8 cellular contexts compared by ENCODE assay signal in the genomic region with DNA sequence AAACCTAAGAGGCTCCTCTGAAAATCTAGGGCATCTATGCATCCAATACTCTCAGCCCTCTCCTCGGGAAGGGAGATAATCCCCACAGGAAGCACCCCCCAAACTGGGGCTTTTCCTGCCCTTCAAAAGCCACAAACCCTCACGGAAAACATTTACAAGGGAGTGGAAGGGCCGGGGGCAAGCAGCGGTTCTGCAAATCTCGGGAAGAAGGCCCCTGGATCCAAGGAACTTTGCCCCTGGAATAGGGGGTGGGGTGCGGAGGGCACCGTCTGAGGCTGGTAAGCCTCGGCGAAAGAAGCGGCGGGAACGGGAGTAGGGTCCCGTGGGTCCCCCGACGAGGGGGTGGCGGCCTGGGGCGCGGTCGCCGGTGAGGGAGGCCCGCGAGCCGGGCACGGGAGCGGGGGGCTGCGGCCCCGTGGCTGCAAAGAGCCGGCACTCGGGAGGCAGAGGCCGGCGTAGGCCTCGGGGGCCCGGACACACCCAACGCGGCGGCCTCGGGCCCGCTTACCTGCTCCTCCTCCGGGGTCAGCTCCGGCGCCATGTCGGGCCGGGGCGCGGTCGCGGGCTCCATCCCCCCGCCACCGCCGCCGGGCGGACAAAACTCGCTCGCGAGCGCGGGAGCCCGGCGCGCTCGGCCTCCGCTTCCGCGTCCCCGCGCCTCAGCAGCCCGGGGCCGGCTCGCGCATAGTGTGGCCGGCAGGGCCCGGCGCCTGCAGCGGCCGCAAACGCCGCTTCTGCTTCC. TPM values are rescaled to one million over a fixed set of nuclear protein-coding genes. Genes with fewer than 3 reads are reported as not detected.
DNase-seq lines count a peak whose midpoint lies in the region; ATAC-seq and TF ChIP-seq lines count a peak whose summit lies in the region.

No MANE protein-coding gene starts in this region.

- H3K4me2 ChIP-seq in fibroblast of lung (ENCODE audit: extremely low read depth, insufficient read depth, low read length): peak overlapping the region; percentile 77

- peak overlapping the region; percentile 80 for H3K9ac ChIP-seq in fibroblast of lung (ENCODE audit: insufficient read depth, low read length)

- peaks cover 20% of the 10 kb centered on the region for H3K4me1 Mint-ChIP-seq in activated T-cell treated with anti-CD3 and anti-CD28 coated beads, Interleukin-2, amount 50 U/mL, for 4 hours (ENCODE audit: low read depth)
- peaks cover 29% of the 10 kb centered on the region for H3K4me1 Mint-ChIP-seq in neural crest cell

- peaks cover 5% of the 10 kb centered on the region for H3K4me1 ChIP-seq in fibroblast of lung (ENCODE audit: control insufficient read depth, extremely low read depth, insufficient read depth, low read length)

- no peaks in the 10 kb centered on the region for H3K36me3 ChIP-seq in fibroblast of lung (ENCODE audit: control insufficient read depth, insufficient read depth, low read length)

- H3K27ac ChIP-seq in fibroblast of lung (ENCODE audit: insufficient read depth, low read length): peak overlapping the region; percentile 68

- ATAC-seq in GM18502 (IDR thresholded peaks at IDR 0.05; ENCODE audit: poor library complexity, unreplicated experiment): peak; percentile 58
- ATAC-seq in activated T-cell treated with anti-CD3 and anti-CD28 coated beads, Interleukin-2, amount 50 U/mL, for 4 hours: peak; percentile 49 to 67
- no peak for ATAC-seq in GM18498 (IDR thresholded peaks at IDR 0.05; ENCODE audit: unreplicated experiment)

- H3K27ac Mint-ChIP-seq in neural crest cell (ENCODE audit: unreplicated experiment): peak overlapping the region; percentile 98

- H3K9me3 ChIP-seq in fibroblast of lung (ENCODE audit: control insufficient read depth, insufficient read depth, low read depth, low read length): no peaks in the 10 kb centered on the region

- H3K36me3 Mint-ChIP-seq in activated T-cell treated with anti-CD3 and anti-CD28 coated beads, Interleukin-2, amount 50 U/mL, for 4 hours (ENCODE audit: insufficient read depth): peaks cover 3% of the 10 kb centered on the region
- H3K36me3 Mint-ChIP-seq in neural crest cell (ENCODE audit: low read depth): peaks cover 3% of the 10 kb centered on the region

- DNase-seq in A172 (ENCODE audit: low spot score) (peak; percentile 12), LNCaP clone FGC (ENCODE audit: low read depth) (no peak), fibroblast of lung (ENCODE audit: low read depth in 2 of 2) (peak; percentile 22 to 34), neural crest cell (ENCODE audit: low read depth, low spot score) (peak; percentile 22), NCI-H2029 treated with DMSO at 0.1 percent for 48 hours (lab: John Stamatoyannopoulos, UW) (no peak)
- no peak for DNase-seq in activated T-cell treated with anti-CD3 and anti-CD28 coated beads, Interleukin-2, amount 50 U/mL, for 4 hours

- TF ChIP-seq CTCF in LNCaP clone FGC (IDR thresholded peaks at IDR 0.05; ENCODE audit: control insufficient read depth, extremely low read depth, insufficient read depth): no peak
- TF ChIP-seq CTCF in fibroblast of lung (conservative IDR thresholded peaks at IDR 0.05 in 1 of 2, IDR thresholded peaks at IDR 0.05 in 1 of 2; ENCODE audit: low read depth in 1 of 2, low read length in 2 of 2): no peak
- no peak for TF ChIP-seq CTCF in neural crest cell (conservative IDR thresholded peaks at IDR 0.05)

- no peaks in the 10 kb centered on the region for H3K9me3 Mint-ChIP-seq in activated T-cell treated with anti-CD3 and anti-CD28 coated beads, Interleukin-2, amount 50 U/mL, for 4 hours
- H3K9me3 Mint-ChIP-seq in neural crest cell: no peaks in the 10 kb centered on the region

- H3K27me3 Mint-ChIP-seq in activated T-cell treated with anti-CD3 and anti-CD28 coated beads, Interleukin-2, amount 50 U/mL, for 4 hours (ENCODE audit: low read depth): no peaks in the 10 kb centered on the region
- no peaks in the 10 kb centered on the region for H3K27me3 Mint-ChIP-seq in neural crest cell (ENCODE audit: low read depth)

- peaks cover 46% of the 10 kb centered on the region for H3K79me2 ChIP-seq in fibroblast of lung (ENCODE audit: control insufficient read depth, insufficient read depth, low read length)

- peak overlapping the region; percentile 62 for H3K4me3 ChIP-seq in LNCaP clone FGC (ENCODE audit: low read depth, low read length)
- peak overlapping the region; percentile 57 to 94 (median 74) for H3K4me3 ChIP-seq in fibroblast of lung (replicated peaks in 1 of 4; ENCODE audit: control extremely low read depth in 1 of 4, insufficient read depth in 1 of 4, low read depth in 3 of 4, low read length in 4 of 4)

- H3K27me3 ChIP-seq in fibroblast of lung (ENCODE audit: control insufficient read depth, insufficient read depth, low read length): no peaks in the 10 kb centered on the region

- H3K4me3 Mint-ChIP-seq in activated T-cell treated with anti-CD3 and anti-CD28 coated beads, Interleukin-2, amount 50 U/mL, for 4 hours: peak overlapping the region; percentile 91
- peak overlapping the region; percentile 99 for H3K4me3 Mint-ChIP-seq in neural crest cell

- H4K20me1 ChIP-seq in fibroblast of lung (ENCODE audit: control insufficient read depth, extremely low read depth, insufficient read depth, low read length): no peaks in the 10 kb centered on the region

- H2AFZ ChIP-seq in fibroblast of lung (ENCODE audit: low read length): peak overlapping the region; percentile 19

RNA-seq across cellular contexts. Expression of a gene that starts 0.7 kb away (rescaled TPM):
- total RNA-seq in A172 (2014; rRNA removed; shearing (Covaris generic)): 19.2 and 21.1 TPM in 2 replicates
- total RNA-seq in activated T-cell treated with anti-CD3 and anti-CD28 coated beads, Interleukin-2, amount 50 U/mL, for 4 hours: 10 to 100 TPM; 11.2 to 14.9 (median 14.4) TPM
- total RNA-seq in fibroblast of lung: 14.6 and 20.6 TPM in 2 replicates
- polyA plus RNA-seq in fibroblast of lung: 41.6 and 54.1 TPM in 2 replicates
- polyA plus RNA-seq in fibroblast of lung (2012): 25.0 and 25.7 TPM in 2 replicates
- 76.8 and 126 TPM in 2 replicates for polyA minus RNA-seq in fibroblast of lung (ENCODE audit: low replicate concordance)
- 41.1 and 42.0 TPM in 2 replicates for total RNA-seq in neural crest cell

RNA-seq across cellular contexts. Expression of a gene that starts 47.1 kb away (rescaled TPM):
- total RNA-seq in A172 (2014; rRNA removed; shearing (Covaris generic)): 39.3 and 53.6 TPM in 2 replicates
- total RNA-seq in activated T-cell treated with anti-CD3 and anti-CD28 coated beads, Interleukin-2, amount 50 U/mL, for 4 hours: 10 to 100 TPM; 32.1 to 35.7 (median 32.8) TPM
- total RNA-seq in fibroblast of lung: 31.3 and 32.7 TPM in 2 replicates
- polyA plus RNA-seq in fibroblast of lung: 32.1 and 35.9 TPM in 2 replicates
- polyA plus RNA-seq in fibroblast of lung (2012): 24.7 and 30.6 TPM in 2 replicates
- polyA minus RNA-seq in fibroblast of lung (ENCODE audit: low replicate concordance): 4.9 and 13.0 TPM in 2 replicates
- total RNA-seq in neural crest cell: 20.9 and 21.3 TPM in 2 replicates

Comparison
In these comparisons a context has a peak if more than half of its experiments do, and no peak if none do; other contexts are left out.
1. DNase-seq: peak in A172 (single experiment), fibroblast of lung (2 of 2) and neural crest cell (single experiment); none in LNCaP clone FGC (single experiment), activated T-cell treated with anti-CD3 and anti-CD28 coated beads, Interleukin-2, amount 50 U/mL, for 4 hours (single experiment) and NCI-H2029 treated with DMSO at 0.1 percent for 48 hours (single experiment).